Comparison of ENCODE assay signal across 14 cellular contexts in genomic region chr6:14744212-14744556, GRCh38.
DNase-seq lines count a peak whose midpoint lies in the region; ATAC-seq lines count a peak whose summit lies in the region.
"Had no signal": no experiment of that assay in that cellular context is flagged by ENCODE, and none has a peak within 500 bp of the region (broad histone marks: within the 10 kb centered on the region; RNA-seq: fewer than 3 reads in every experiment).

No MANE protein-coding gene starts in this region.

- H3K9me3 ChIP-seq in T-helper 17 cell (ENCODE audit: control insufficient read depth, low read length, poor library complexity, severe bottlenecking): no peaks in the 10 kb centered on the region
- H3K9me3 ChIP-seq: esophagus muscularis mucosa had no signal

- H3K27me3 Mint-ChIP-seq in activated CD8-positive, alpha-beta memory T cell treated with anti-CD3 and anti-CD28 coated beads, Interleukin-2, amount 10 ng/mL, durations not matched to agents 7 days and 5 days: peaks cover 8% of the 10 kb centered on the region
- peaks cover 6% of the 10 kb centered on the region for H3K27me3 Mint-ChIP-seq in T-helper 17 cell
- H3K27me3 Mint-ChIP-seq in stimulated activated naive B cell treated with anti-CD40 and anti-IgM and Interleukin-4, amounts not matched to agents 10 μg/mL and 1 μg/mL and 100 μg/mL, for 72 hours: no peaks in the 10 kb centered on the region

- ATAC-seq in activated CD8-positive, alpha-beta memory T cell treated with anti-CD3 and anti-CD28 coated beads, Interleukin-2, amount 10 ng/mL, durations not matched to agents 7 days and 5 days: no peak
- ATAC-seq in T-helper 17 cell (no peak), HG03457 (IDR thresholded peaks at IDR 0.05; ENCODE audit: unreplicated experiment) (no peak), GM19351 (IDR thresholded peaks at IDR 0.05; ENCODE audit: unreplicated experiment) (no peak)
- no peak for ATAC-seq in stimulated activated naive B cell treated with anti-CD40 and anti-IgM and Interleukin-4, amounts not matched to agents 10 μg/mL and 1 μg/mL and 100 μg/mL, for 72 hours (replicated peaks)

- in situ Hi-C loops in ACHN (cut with HindIII; ENCODE audit: low pct_ligation_motif_present, low pct_unique_long_range_greater_than_20kb, low sequenced_read_pairs): no loop called here

- H3K27ac ChIP-seq in epithelial cell of prostate: peak overlapping the region; percentile 100

- CTCF ChIA-PET in activated CD8-positive, alpha-beta memory T cell treated with anti-CD3 and anti-CD28 coated beads, Interleukin-2, amount 10 ng/mL, durations not matched to agents 7 days and 5 days (lab: Charles Lee): interaction anchor here (0.7 kb wide), 1 partner anchor 151 kb away, joined by 3 read pairs; no protein-coding TSS in a partner anchor

- peaks cover 5% of the 10 kb centered on the region for H3K9me3 Mint-ChIP-seq in activated CD8-positive, alpha-beta memory T cell treated with anti-CD3 and anti-CD28 coated beads, Interleukin-2, amount 10 ng/mL, durations not matched to agents 7 days and 5 days (ENCODE audit: low read depth)
- H3K9me3 Mint-ChIP-seq in stimulated activated naive B cell treated with anti-CD40 and anti-IgM and Interleukin-4, amounts not matched to agents 10 μg/mL and 1 μg/mL and 100 μg/mL, for 72 hours: peaks cover 13 to 20% of the 10 kb centered on the region in 2 donors

- peak overlapping the region; percentile 75 for H3K27ac Mint-ChIP-seq in activated CD8-positive, alpha-beta memory T cell treated with anti-CD3 and anti-CD28 coated beads, Interleukin-2, amount 10 ng/mL, durations not matched to agents 7 days and 5 days
- peak overlapping the region; percentile 78 for H3K27ac Mint-ChIP-seq in T-helper 17 cell
- peak overlapping the region; percentile 53 for H3K27ac Mint-ChIP-seq in stimulated activated naive B cell treated with anti-CD40 and anti-IgM and Interleukin-4, amounts not matched to agents 10 μg/mL and 1 μg/mL and 100 μg/mL, for 72 hours

- peaks cover 7% of the 10 kb centered on the region for H3K36me3 Mint-ChIP-seq in activated CD8-positive, alpha-beta memory T cell treated with anti-CD3 and anti-CD28 coated beads, Interleukin-2, amount 10 ng/mL, durations not matched to agents 7 days and 5 days
- H3K36me3 Mint-ChIP-seq in T-helper 17 cell (ENCODE audit: low read depth): peaks cover 5% of the 10 kb centered on the region
- H3K36me3 Mint-ChIP-seq in stimulated activated naive B cell treated with anti-CD40 and anti-IgM and Interleukin-4, amounts not matched to agents 10 μg/mL and 1 μg/mL and 100 μg/mL, for 72 hours: peaks cover 0 to 13% of the 10 kb centered on the region in 2 donors

- peaks cover 54% of the 10 kb centered on the region for H3K4me1 Mint-ChIP-seq in activated CD8-positive, alpha-beta memory T cell treated with anti-CD3 and anti-CD28 coated beads, Interleukin-2, amount 10 ng/mL, durations not matched to agents 7 days and 5 days
- H3K4me1 Mint-ChIP-seq in T-helper 17 cell: peaks cover 7% of the 10 kb centered on the region
- peaks cover 45 to 63% of the 10 kb centered on the region in 2 donors for H3K4me1 Mint-ChIP-seq in stimulated activated naive B cell treated with anti-CD40 and anti-IgM and Interleukin-4, amounts not matched to agents 10 μg/mL and 1 μg/mL and 100 μg/mL, for 72 hours

- no peak overlapping the region for H3K4me3 Mint-ChIP-seq in activated CD8-positive, alpha-beta memory T cell treated with anti-CD3 and anti-CD28 coated beads, Interleukin-2, amount 10 ng/mL, durations not matched to agents 7 days and 5 days
- no peak overlapping the region for H3K4me3 Mint-ChIP-seq in T-helper 17 cell
- no peak overlapping the region for H3K4me3 Mint-ChIP-seq in stimulated activated naive B cell treated with anti-CD40 and anti-IgM and Interleukin-4, amounts not matched to agents 10 μg/mL and 1 μg/mL and 100 μg/mL, for 72 hours

- DNase-seq in activated CD8-positive, alpha-beta memory T cell treated with anti-CD3 and anti-CD28 coated beads, Interleukin-2, amount 10 ng/mL, durations not matched to agents 7 days and 5 days: no peak
- DNase-seq in activated CD8-positive, alpha-beta memory T cell treated with anti-CD3 and anti-CD28 coated beads, Interleukin-2, amount 50 U/mL, for 48 hours: no peak
- DNase-seq in T-helper 17 cell (no peak), epithelial cell of prostate (ENCODE audit: low read depth, low spot score) (no peak), ACHN (no peak)
- DNase-seq in stimulated activated naive B cell treated with anti-CD40 and anti-IgM and Interleukin-4, amounts not matched to agents 10 μg/mL and 1 μg/mL and 100 μg/mL, for 72 hours: no peak
- DNase-seq: anterior cingulate cortex, cortex of kidney, hippocampal formation, NCI-H146, posterior cingulate gyrus had no signal
